ENCODE assay signal across 8 cellular contexts in genomic region chr7:101410743-101411476, GRCh38. TPM values are rescaled to one million over a fixed set of nuclear protein-coding genes. Genes with fewer than 3 reads are reported as not detected.
DNase-seq lines count a peak whose midpoint lies in the region; ATAC-seq and TF ChIP-seq lines count a peak whose summit lies in the region.

No MANE protein-coding gene starts in this region.

- no peaks in the 10 kb centered on the region for H3K27me3 ChIP-seq in Peyer's patch
- H3K27me3 ChIP-seq in iPS DF 6.9 (ENCODE audit: control insufficient read depth, insufficient read depth, low read length): no peaks in the 10 kb centered on the region

- no peak overlapping the region for H3K27ac ChIP-seq in Peyer's patch
- H3K27ac ChIP-seq in iPS DF 6.9 (ENCODE audit: low read length): no peak overlapping the region

- intact Hi-C loops in posterior vena cava (cut with DNase I): no loop called here

- DNase-seq in Peyer's patch (peak in 1 of 3 donors; percentile 55), iPS DF 6.9 (ENCODE audit: low read depth, low spot score) (peak; percentile 96), NOMO-1 (lab: John Stamatoyannopoulos, UW; ENCODE audit: unreplicated experiment in 2 of 2) (no peak), posterior vena cava (ENCODE audit: low spot score) (no peak)
- DNase-seq in activated naive CD8-positive, alpha-beta T cell treated with anti-CD3 and anti-CD28 coated beads, Interleukin-2, amount 10 ng/mL, durations not matched to agents 7 days and 5 days: peak; percentile 51
- DNase-seq in stimulated activated CD8-positive, alpha-beta memory T cell treated with anti-CD3 and anti-CD28 coated beads, Interleukin-12 subunit alpha, Interleukin-12 subunit beta, amount 100 ng/mL, for 4 hours (ENCODE audit: low read depth): peak; percentile 10

- peak; percentile 40 for ATAC-seq in activated naive CD8-positive, alpha-beta T cell treated with anti-CD3 and anti-CD28 coated beads, Interleukin-2, amount 10 ng/mL, durations not matched to agents 7 days and 5 days (ENCODE audit: low read depth)
- no peak for ATAC-seq in GM21390 (IDR thresholded peaks at IDR 0.05; ENCODE audit: unreplicated experiment)

- H3K4me3 ChIP-seq in Peyer's patch (no peak overlapping the region), iPS DF 6.9 (ENCODE audit: low read length) (no peak overlapping the region)

- POLR2A ChIA-PET in activated naive CD8-positive, alpha-beta T cell treated with anti-CD3 and anti-CD28 coated beads, Interleukin-2, amount 10 ng/mL, durations not matched to agents 7 days and 5 days (lab: Charles Lee): interaction anchor here (1.7 kb wide), 1 partner anchor 46 kb away, joined by 6 read pairs; no protein-coding TSS in a partner anchor

- WGBS in iPS DF 6.9 (ENCODE audit: insufficient coverage, insufficient read length): no CpG with 5 or more reads among the region's 14 CpGs

- H3K4me1 ChIP-seq in Peyer's patch: peaks cover 0 to 4% (median 0%) of the 10 kb centered on the region in 4 donors
- peaks cover 2% of the 10 kb centered on the region; the same call in 1 of the 2 replicates for H3K4me1 ChIP-seq in iPS DF 6.9 (ENCODE audit: control insufficient read depth, insufficient read depth, low read length)

- peaks cover 4% of the 10 kb centered on the region for H3K27me3 Mint-ChIP-seq in activated naive CD8-positive, alpha-beta T cell treated with anti-CD3 and anti-CD28 coated beads, Interleukin-2, amount 10 ng/mL, durations not matched to agents 7 days and 5 days

- H3K9me3 ChIP-seq in Peyer's patch (peaks cover 0 to 11% (median 4%) of the 10 kb centered on the region in 4 donors), iPS DF 6.9 (ENCODE audit: control insufficient read depth, insufficient read depth, low read length) (no peaks in the 10 kb centered on the region)

- TF ChIP-seq POLR2A in Peyer's patch (IDR thresholded peaks at IDR 0.05): no peak

- H3K4me1 Mint-ChIP-seq in activated naive CD8-positive, alpha-beta T cell treated with anti-CD3 and anti-CD28 coated beads, Interleukin-2, amount 10 ng/mL, durations not matched to agents 7 days and 5 days: peaks cover 13% of the 10 kb centered on the region

- peaks cover 8% of the 10 kb centered on the region for H3K9me3 Mint-ChIP-seq in activated naive CD8-positive, alpha-beta T cell treated with anti-CD3 and anti-CD28 coated beads, Interleukin-2, amount 10 ng/mL, durations not matched to agents 7 days and 5 days

- H3K36me3 ChIP-seq in Peyer's patch: no peaks in the 10 kb centered on the region
- no peaks in the 10 kb centered on the region for H3K36me3 ChIP-seq in iPS DF 6.9 (ENCODE audit: control insufficient read depth, insufficient read depth, low read length)

- H3K27ac Mint-ChIP-seq in activated naive CD8-positive, alpha-beta T cell treated with anti-CD3 and anti-CD28 coated beads, Interleukin-2, amount 10 ng/mL, durations not matched to agents 7 days and 5 days: peak overlapping the region; percentile 76

- H3K4me3 Mint-ChIP-seq in activated naive CD8-positive, alpha-beta T cell treated with anti-CD3 and anti-CD28 coated beads, Interleukin-2, amount 10 ng/mL, durations not matched to agents 7 days and 5 days: peak overlapping the region; percentile 64

- H3K36me3 Mint-ChIP-seq in activated naive CD8-positive, alpha-beta T cell treated with anti-CD3 and anti-CD28 coated beads, Interleukin-2, amount 10 ng/mL, durations not matched to agents 7 days and 5 days: no peaks in the 10 kb centered on the region

- TF ChIP-seq CTCF in GM12873 (IDR thresholded peaks at IDR 0.05; ENCODE audit: insufficient read depth, low read depth, low read length, missing control alignments): peak; percentile 86
- TF ChIP-seq CTCF in Peyer's patch (IDR thresholded peaks at IDR 0.05): peak in 5 of 6 experiments; percentile 53 to 65 (median 61)

RNA-seq across cellular contexts. Expression of gene COL26A1, which starts 48.2 kb away (rescaled TPM):
- total RNA-seq in Peyer's patch (not detected), posterior vena cava (not detected)
- not detected for total RNA-seq in activated naive CD8-positive, alpha-beta T cell treated with anti-CD3 and anti-CD28 coated beads, Interleukin-2, amount 10 ng/mL, durations not matched to agents 7 days and 5 days

Comparison
In these comparisons a context has a peak if more than half of its experiments do, and no peak if none do; other contexts are left out.
1. DNase-seq: peak in activated naive CD8-positive, alpha-beta T cell treated with anti-CD3 and anti-CD28 coated beads, Interleukin-2, amount 10 ng/mL, durations not matched to agents 7 days and 5 days (single experiment), iPS DF 6.9 (single experiment) and stimulated activated CD8-positive, alpha-beta memory T cell treated with anti-CD3 and anti-CD28 coated beads, Interleukin-12 subunit alpha, Interleukin-12 subunit beta, amount 100 ng/mL, for 4 hours (single experiment); none in NOMO-1 (0 of 2) and posterior vena cava (single experiment).